1 cellular context compared by ENCODE assay signal in the genomic region with DNA sequence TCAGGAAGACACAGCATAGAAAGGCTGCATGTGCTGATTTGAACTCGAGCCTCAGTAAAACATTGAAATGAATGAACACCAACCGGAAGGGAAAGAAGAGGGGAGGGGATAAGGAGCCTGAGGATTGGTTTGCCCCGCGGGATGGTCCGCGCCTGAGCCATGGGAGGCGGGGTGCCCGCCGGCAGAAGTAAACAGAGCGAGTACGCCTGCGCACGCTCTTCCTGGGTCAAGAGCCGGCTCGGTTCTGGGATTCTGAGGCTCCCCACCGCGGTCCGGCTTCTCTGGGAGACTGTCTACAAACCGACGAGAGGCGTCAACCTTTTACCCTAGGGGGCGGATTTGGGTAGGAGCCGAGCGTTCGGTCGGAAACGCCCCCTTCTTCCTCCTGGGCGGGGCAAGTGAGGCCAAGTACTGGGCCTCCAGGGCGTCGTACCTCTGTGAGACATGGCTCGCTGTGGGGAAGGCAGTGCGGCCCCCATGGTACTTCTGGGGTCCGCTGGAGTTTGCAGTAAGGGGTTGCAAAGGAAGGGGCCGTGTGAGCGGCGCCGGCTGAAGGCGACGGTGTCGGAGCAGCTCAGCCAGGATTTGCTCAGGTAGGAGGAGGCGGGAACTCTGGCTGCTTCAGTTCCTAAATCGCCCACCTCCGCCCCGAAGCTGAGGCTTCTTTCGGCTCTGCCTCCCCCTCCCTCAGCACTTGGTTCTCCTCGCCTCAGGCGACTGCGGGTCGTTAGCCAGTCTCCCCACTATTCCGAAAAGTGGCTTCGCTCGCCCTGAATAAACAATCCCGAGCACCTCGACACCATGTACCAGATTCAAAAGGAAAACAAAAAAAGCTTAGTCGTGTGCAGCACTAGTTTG.
TF ChIP-seq lines count a peak whose summit lies in the region.

A gene (plus strand): TSS at position 218 of the 858 bp plus-strand sequence. CDS start 227 bp downstream, at position 445.

TF ChIP-seq in H1, 55 proteins besides CTCF, POLR2A, EP300 and RAD21 (continued from another document):
- TF ChIP-seq SP1 (IDR thresholded peaks at IDR 0.05; ENCODE audit: low read depth, low read length) = peak; percentile 23; the same call in 1 of the 2 replicates
